In genomic region chr1:157551694-157552693, GRCh38 we compare ENCODE assay signal across 12 cellular contexts. TPM values are rescaled to one million over a fixed set of nuclear protein-coding genes. Genes with fewer than 3 reads are reported as not detected.
DNase-seq lines count a peak whose midpoint lies in the region; ATAC-seq and TF ChIP-seq lines count a peak whose summit lies in the region.
"Had no signal": no experiment of that assay in that cellular context is flagged by ENCODE, and none has a peak within 500 bp of the region (broad histone marks: within the 10 kb centered on the region; RNA-seq: fewer than 3 reads in every experiment).

Gene FCRL5 (minus strand): TSS chr1:157552515. CDS start chr1:157552362, 153 bp downstream.

- no peaks in the 10 kb centered on the region for H3K9me3 ChIP-seq in esophagus squamous epithelium

- H3K4me1 ChIP-seq in esophagus squamous epithelium = no peaks in the 10 kb centered on the region

- intact Hi-C loops in Right ventricle myocardium inferior (cut with DNase I) = no loop called here
- intact Hi-C loops in Right ventricle myocardium superior (cut with DNase I) = no loop called here
- intact Hi-C loops in esophagus squamous epithelium (cut with DNase I) = no loop called here

- TF ChIP-seq POLR2A in esophagus squamous epithelium (IDR thresholded peaks at IDR 0.05) = no peak

- no peak within 1 kb of the TSS for H3K27ac ChIP-seq in esophagus squamous epithelium
- no peak within 1 kb of the TSS for H3K27ac ChIP-seq in substantia nigra (ENCODE audit: low read depth, low read length, poor library complexity, severe bottlenecking)

- H3K4me3 ChIP-seq in esophagus squamous epithelium = no peak within 1 kb of the TSS

- peak; percentile 37 for DNase-seq in Right ventricle myocardium inferior (ENCODE audit: missing footprints)
- DNase-seq in Right ventricle myocardium superior = no peak
- no peak for DNase-seq in esophagus squamous epithelium (lab: John Stamatoyannopoulos, UW)
- no peak for DNase-seq in DMS53 treated with DMSO at 0.1 percent for 48 hours (lab: John Stamatoyannopoulos, UW; ENCODE audit: unreplicated experiment)
- DNase-seq in GDM1 (lab: John Stamatoyannopoulos, UW) = no peak
- no peak for DNase-seq in substantia nigra (lab: John Stamatoyannopoulos, UW)
- DNase-seq: activated CD4-positive, CD25-positive, alpha-beta regulatory T cell; activated naive CD4-positive, alpha-beta T cell treated with anti-CD3 and anti-CD28 coated beads, Interleukin-2, amount 10 ng/mL, durations not matched to agents 7 days and 5 days; mesendoderm; NCI-H1105 had no signal

- no peaks in the 10 kb centered on the region for H3K36me3 ChIP-seq in esophagus squamous epithelium

- ATAC-seq in Right ventricle myocardium inferior (no peak), Right ventricle myocardium superior (ENCODE audit: poor library complexity) (no peak), HG02588 (IDR thresholded peaks at IDR 0.05; ENCODE audit: unreplicated experiment) (peak; percentile 62), HG03521 (IDR thresholded peaks at IDR 0.05; ENCODE audit: unreplicated experiment) (peak; percentile 69)

- no peak for TF ChIP-seq CTCF in esophagus squamous epithelium (IDR thresholded peaks at IDR 0.05)

- 55 to 61% methylated on average over 8 to 10 of the region's 10 CpGs for WGBS in esophagus squamous epithelium, 2 donors

- peaks cover 0 to 2% (median 0%) of the 10 kb centered on the region in 4 donors for H3K27me3 ChIP-seq in esophagus squamous epithelium

RNA-seq across cellular contexts. Expression of gene FCRL5, which starts in this region (rescaled TPM):
- total RNA-seq in Right ventricle myocardium inferior = not detected
- 0.11 TPM for total RNA-seq in Right ventricle myocardium superior
- total RNA-seq in esophagus squamous epithelium = 1 to 10 TPM in 1 of 4 donors, under 1 TPM in 3; 0.08 to 1.6 (median 0.23) TPM

Comparison
In these comparisons a context has a peak if more than half of its experiments do, and no peak if none do; other contexts are left out.
1. Peak in DNase-seq in Right ventricle myocardium inferior; RNA of the gene not detected or under 1 TPM.
2. ATAC-seq: peak in HG02588 (single experiment) and HG03521 (single experiment); none in Right ventricle myocardium inferior (single experiment) and Right ventricle myocardium superior (single experiment).